ENCODE assay signal across 8 cellular contexts in genomic region chr5:16945163-16945562, GRCh38. TPM values are rescaled to one million over a fixed set of nuclear protein-coding genes. Genes with fewer than 3 reads are reported as not detected.
"Had no signal": no experiment of that assay in that cellular context is flagged by ENCODE, and none has a peak within 500 bp of the region (broad histone marks: within the 10 kb centered on the region; RNA-seq: fewer than 3 reads in every experiment).

No MANE protein-coding gene starts in this region.

- DNase-seq: GM23248, GOT3, H7 had no signal

- H3K4me1 ChIP-seq: HAP-1 had no signal

- H3K9ac ChIP-seq: GM23248, KMS-11 had no signal

- H3K36me3 ChIP-seq: HAP-1 had no signal

- H3K27ac Mint-ChIP-seq: IgD-negative memory B cell had no signal

- H3K4me2 ChIP-seq: KMS-11 had no signal

- H3K27ac ChIP-seq: GM23248, KMS-11 had no signal

- H2AFZ ChIP-seq: GM23248 had no signal

- ATAC-seq: HCT116, HepG2 had no signal

- FAIRE-seq: HepG2 had no signal

- H3K4me3 Mint-ChIP-seq: IgD-negative memory B cell had no signal

- H3K4me3 ChIP-seq: GM23248, HAP-1 had no signal

RNA-seq across cellular contexts. Expression of gene MYO10, which starts 9.1 kb away (rescaled TPM):
- polyA plus RNA-seq: IgD-negative memory B cell had no signal
